30 cellular contexts compared by ENCODE assay signal in genomic region chr7:75849573-75849972, GRCh38. TPM values are rescaled to one million over a fixed set of nuclear protein-coding genes. Genes with fewer than 3 reads are reported as not detected.
"Had no signal": no experiment of that assay in that cellular context is flagged by ENCODE, and none has a peak within 500 bp of the region (broad histone marks: within the 10 kb centered on the region; RNA-seq: fewer than 3 reads in every experiment).

No MANE protein-coding gene starts in this region.

- H3K4me3 Mint-ChIP-seq: activated CD8-positive, alpha-beta T cell treated with anti-CD3 and anti-CD28 coated beads, Interleukin-2, amount 10 ng/mL, durations not matched to agents 7 days and 5 days; activated naive CD8-positive, alpha-beta T cell treated with anti-CD3 and anti-CD28 coated beads, Interleukin-2, amount 10 ng/mL, durations not matched to agents 7 days and 5 days; WTC11 had no signal

- H3K9me3 ChIP-seq: adrenal gland, MG63, Peyer's patch, SJSA1 had no signal

- H3K36me3 ChIP-seq: adrenal gland, MG63, Peyer's patch, SJSA1 had no signal

- H3K27ac Mint-ChIP-seq: activated CD8-positive, alpha-beta T cell treated with anti-CD3 and anti-CD28 coated beads, Interleukin-2, amount 10 ng/mL, durations not matched to agents 7 days and 5 days; activated naive CD8-positive, alpha-beta T cell treated with anti-CD3 and anti-CD28 coated beads, Interleukin-2, amount 10 ng/mL, durations not matched to agents 7 days and 5 days had no signal

- DNase-seq: activated CD4-positive, alpha-beta T cell treated with anti-CD3 and anti-CD28 coated beads for 48 hours; activated CD4-positive, alpha-beta T cell treated with anti-CD3 and anti-CD28 coated beads, Interleukin-2, amount 50 U/mL, for 4 hours; activated CD4-positive, CD25-positive, alpha-beta regulatory T cell treated with anti-CD3 and anti-CD28 coated beads, Interleukin-2, amount 50 U/mL, for 72 hours; activated CD8-positive, alpha-beta memory T cell treated with anti-CD3 and anti-CD28 coated beads, Interleukin-2, amount 50 U/mL, for 48 hours; activated CD8-positive, alpha-beta T cell treated with anti-CD3 and anti-CD28 coated beads, Interleukin-2, amount 10 ng/mL, durations not matched to agents 7 days and 5 days; activated naive CD4-positive, alpha-beta T cell treated with anti-CD3 and anti-CD28 coated beads, Interleukin-2, amount 50 U/mL, for 16 hours; activated naive CD8-positive, alpha-beta T cell treated with anti-CD3 and anti-CD28 coated beads, Interleukin-2, amount 10 ng/mL, durations not matched to agents 7 days and 5 days; activated T-cell treated with anti-CD3 and anti-CD28 coated beads, Interleukin-2, amount 50 U/mL, for 1 hour; adrenal gland; anterior cingulate cortex; central memory CD4-positive, alpha-beta T cell; MG63; NCI-H1092 treated with DMSO at 0.1 percent for 48 hours; NCI-H1417 treated with DMSO at 0.1 percent for 48 hours; NCI-H1694; NCI-H2029; NCI-H2107; NCI-H510A treated with DMSO at 0.1 percent for 48 hours; NCI-H69; NK-92 treated with Interleukin-12 subunit alpha and Interleukin-12 subunit beta, amount 100 ng/mL, for 24 hours; OCI-M1; Peyer's patch; SHP77; SW 1271 had no signal

- H3K4me1 ChIP-seq: adrenal gland, Peyer's patch had no signal

- H3K27ac ChIP-seq: adrenal gland, KMS-11, Peyer's patch, RWPE1, SJSA1 had no signal

- H3K36me3 Mint-ChIP-seq: activated naive CD8-positive, alpha-beta T cell treated with anti-CD3 and anti-CD28 coated beads, Interleukin-2, amount 10 ng/mL, durations not matched to agents 7 days and 5 days; WTC11 had no signal

- H3K4me3 ChIP-seq: adrenal gland, MG63, Peyer's patch, SJSA1 had no signal

- H3K9me3 Mint-ChIP-seq: activated naive CD8-positive, alpha-beta T cell treated with anti-CD3 and anti-CD28 coated beads, Interleukin-2, amount 10 ng/mL, durations not matched to agents 7 days and 5 days had no signal

- ATAC-seq: activated CD8-positive, alpha-beta T cell treated with anti-CD3 and anti-CD28 coated beads, Interleukin-2, amount 10 ng/mL, durations not matched to agents 7 days and 5 days; SK-N-SH treated with all-trans-retinoic acid at 6 μM for 48 hours; WTC11 had no signal

- H3K27me3 ChIP-seq: adrenal gland, MG63, Peyer's patch, SJSA1 had no signal

- H3K4me1 Mint-ChIP-seq: WTC11 had no signal

RNA-seq across cellular contexts. Expression of gene CCL24, which starts 36.0 kb away (rescaled TPM):
- total RNA-seq: activated CD8-positive, alpha-beta T cell treated with anti-CD3 and anti-CD28 coated beads, Interleukin-2, amount 10 ng/mL, durations not matched to agents 7 days and 5 days; activated naive CD8-positive, alpha-beta T cell treated with anti-CD3 and anti-CD28 coated beads, Interleukin-2, amount 10 ng/mL, durations not matched to agents 7 days and 5 days; T-helper 1 cell treated with Interleukin-12 subunit alpha and Interleukin-12 subunit beta and Interleukin-4 antibody, amounts not matched to agents 30 ng/mL and 1 ng/mL, for 36 hours; WTC11 had no signal
